In genomic region chr17:205817-206216, GRCh38 we compare ENCODE assay signal across 25 cellular contexts. TPM values are rescaled to one million over a fixed set of nuclear protein-coding genes. Genes with fewer than 3 reads are reported as not detected.
"Had no signal": no experiment of that assay in that cellular context is flagged by ENCODE, and none has a peak within 500 bp of the region (broad histone marks: within the 10 kb centered on the region; RNA-seq: fewer than 3 reads in every experiment).

No MANE protein-coding gene starts in this region.

- ATAC-seq: foreskin keratinocyte; gastroesophageal sphincter; heart left ventricle; naive thymus-derived CD4-positive, alpha-beta T cell; psoas muscle; stimulated activated effector memory CD8-positive, alpha-beta T cell treated with anti-CD3 and anti-CD28 coated beads, Interleukin-12 subunit alpha, Interleukin-12 subunit beta, amount 100 ng/mL, for 72 hours had no signal

- H3K27me3 ChIP-seq: colonic mucosa, foreskin keratinocyte, hepatocyte, neural progenitor cell, right lobe of liver, thyroid gland, vagina had no signal

- H3K9me3 ChIP-seq: colonic mucosa, esophagus muscularis mucosa, mucosa of descending colon, psoas muscle, right lobe of liver, stomach, thyroid gland, vagina had no signal

- H3K36me3 ChIP-seq: colonic mucosa, esophagus muscularis mucosa, gastroesophageal sphincter, heart left ventricle, neural progenitor cell, right lobe of liver, thyroid gland, vagina had no signal

- H3K9ac ChIP-seq: neural progenitor cell had no signal

- H3K4me1 ChIP-seq: foreskin keratinocyte, psoas muscle, right lobe of liver, thyroid gland, vagina had no signal

- H3K4me2 ChIP-seq: hepatocyte, smooth muscle cell had no signal

- H2AFZ ChIP-seq: hepatocyte, neural progenitor cell had no signal

- DNase-seq: colonic mucosa; effector CD8-positive, alpha-beta T cell; endodermal cell; foreskin keratinocyte; heart left ventricle; mesenchymal stem cell; mucosa of descending colon; naive thymus-derived CD4-positive, alpha-beta T cell; right lobe of liver; stimulated activated CD4-positive, alpha-beta T cell treated with anti-CD3 and anti-CD28 coated beads, Interleukin-2, amount 100 ng/mL, for 24 hours; stimulated activated CD4-positive, alpha-beta T cell treated with anti-CD3 and anti-CD28 coated beads, Interleukin-4, amount 100 ng/mL, for 24 hours; stimulated activated naive CD4-positive, alpha-beta T cell treated with Interleukin-2 at 50 U/mL for 16 hours; stomach; thyroid gland; trophoblast cell had no signal

- H3K27ac ChIP-seq: colonic mucosa, esophagus muscularis mucosa, foreskin keratinocyte, gastroesophageal sphincter, heart left ventricle, hepatocyte, neural progenitor cell, psoas muscle, right lobe of liver, stomach, thyroid gland, vagina had no signal

- H3K4me3 ChIP-seq: colonic mucosa, esophagus muscularis mucosa, gastroesophageal sphincter, heart left ventricle, hepatocyte, mucosa of descending colon, neural progenitor cell, psoas muscle, right lobe of liver, smooth muscle cell, stomach, thyroid gland, vagina had no signal

RNA-seq across cellular contexts. Expression of gene DOC2B, which starts 24.4 kb away (rescaled TPM):
- total RNA-seq: fibroblast of lung, foreskin keratinocyte, osteocyte had no signal
- polyA plus RNA-seq: fibroblast of lung; foreskin keratinocyte; naive thymus-derived CD4-positive, alpha-beta T cell had no signal
